Comparison of ENCODE assay signal across 10 cellular contexts in the genomic region with DNA sequence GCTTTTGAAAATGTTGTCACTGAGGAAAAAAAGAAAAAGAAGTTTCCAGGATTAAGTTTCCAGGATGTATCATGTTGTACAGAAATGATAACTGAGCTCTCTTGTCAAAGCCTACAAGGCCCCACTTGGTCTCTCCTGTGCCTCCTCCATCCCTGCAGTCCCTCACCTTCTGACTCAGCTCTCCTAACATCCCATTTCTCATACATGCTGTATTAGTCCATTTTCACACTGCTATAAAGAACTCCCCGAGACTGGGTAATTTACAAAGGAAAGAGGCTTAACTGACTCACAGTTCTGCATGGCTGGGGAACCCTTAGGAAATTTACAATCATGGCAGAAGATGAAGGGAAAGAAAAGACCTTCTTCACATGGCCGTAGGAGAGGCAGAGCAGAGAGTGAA.
"Had no signal": no experiment of that assay in that cellular context is flagged by ENCODE, and none has a peak within 500 bp of the region (broad histone marks: within the 10 kb centered on the region; RNA-seq: fewer than 3 reads in every experiment).

No MANE protein-coding gene starts in this region.

- H3K27ac ChIP-seq: ascending aorta, sigmoid colon had no signal

- ATAC-seq: left ventricle myocardium superior; stimulated activated memory B cell treated with anti-CD40 and anti-IgM and Interleukin-4, amounts not matched to agents 10 μg/mL and 1 μg/mL and 100 μg/mL, for 72 hours had no signal

- H3K4me3 ChIP-seq: ascending aorta, sigmoid colon had no signal

- DNase-seq: activated CD4-positive, alpha-beta T cell treated with anti-CD3 and anti-CD28 coated beads, Interleukin-2, amount 10 ng/mL, durations not matched to agents 7 days and 5 days; activated CD8-positive, alpha-beta memory T cell treated with anti-CD3 and anti-CD28 coated beads for 24 hours; activated naive CD4-positive, alpha-beta T cell treated with anti-CD3 and anti-CD28 coated beads for 36 hours; activated naive CD8-positive, alpha-beta T cell treated with anti-CD3 and anti-CD28 coated beads, Interleukin-2, amount 50 U/mL, for 24 hours; erythroblast; left ventricle myocardium superior; sigmoid colon; SW 1271 had no signal
